23 cellular contexts compared by ENCODE assay signal in genomic region chr10:112848868-112849267, GRCh38.
DNase-seq lines count a peak whose midpoint lies in the region; ATAC-seq, FAIRE-seq and TF ChIP-seq lines count a peak whose summit lies in the region.
"Had no signal": no experiment of that assay in that cellular context is flagged by ENCODE, and none has a peak within 500 bp of the region (broad histone marks: within the 10 kb centered on the region; RNA-seq: fewer than 3 reads in every experiment).

No MANE protein-coding gene starts in this region.

- FAIRE-seq in HepG2 (lab: Jason Lieb, UNC): no peak
- FAIRE-seq: A549, GM12878, GM12892, GM18507 had no signal

- H3K9ac ChIP-seq in liver (ENCODE audit: low read depth in 1 of 2, low read length in 2 of 2) (no peak overlapping the region), HepG2 (ENCODE audit: insufficient read depth, low read depth, low read length) (no peak overlapping the region)
- H3K9ac ChIP-seq: BLaER1 treated with 17β-estradiol and CSF1 and Interleukin-3, amounts not matched to agents 10 nM and 100 nM had no signal

- H3K4me3 ChIP-seq in liver (ENCODE audit: low read depth in 1 of 3, low read length in 3 of 3): no peak overlapping the region
- no peak overlapping the region for H3K4me3 ChIP-seq in HepG2 (replicated peaks in 1 of 3; ENCODE audit: insufficient read depth in 1 of 3, low read depth in 2 of 3, low read length in 3 of 3)
- no peak overlapping the region for H3K4me3 ChIP-seq in right lobe of liver
- H3K4me3 ChIP-seq: A549; BLaER1 treated with 17β-estradiol and CSF1 and Interleukin-3, amounts not matched to agents 10 nM and 100 nM; GM12878 had no signal

- TF ChIP-seq CTCF in liver (IDR thresholded peaks at IDR 0.05; ENCODE audit: low read depth, low read length, missing input control) (no peak), HepG2 (CRISPR knock-in tag; IDR thresholded peaks at IDR 0.05) (no peak), right lobe of liver (IDR thresholded peaks at IDR 0.05) (no peak)

- no peak overlapping the region for H3K4me2 ChIP-seq in HepG2 (ENCODE audit: low read depth, low read length)
- H3K4me2 ChIP-seq: A549; BLaER1 treated with 17β-estradiol and CSF1 and Interleukin-3, amounts not matched to agents 10 nM and 100 nM had no signal

- WGBS in liver: 34% methylated on average over 1 of the region's 1 CpG
- 50% methylated on average over 1 of the region's 1 CpG for WGBS in HepG2 (ENCODE audit: low lambda C conversion rate)
- WGBS in right lobe of liver (ENCODE audit: insufficient coverage, low coverage, low lambda C conversion rate, missing lambda C conversion rate): 33% methylated on average over 1 of the region's 1 CpG

- no peaks in the 10 kb centered on the region for H3K36me3 ChIP-seq in liver (ENCODE audit: control insufficient read depth in 4 of 4, insufficient read depth in 3 of 4, low read depth in 1 of 4, low read length in 3 of 4)
- H3K36me3 ChIP-seq in HepG2 (replicated peaks in 1 of 2; ENCODE audit: control insufficient read depth in 1 of 2, insufficient read depth in 2 of 2, low read length in 2 of 2): no peaks in the 10 kb centered on the region
- H3K36me3 ChIP-seq in right lobe of liver: no peaks in the 10 kb centered on the region

- TF ChIP-seq POLR2A in HepG2 (IDR thresholded peaks at IDR 0.05; ENCODE audit: insufficient read depth in 1 of 2, low read depth in 2 of 2, low read length in 2 of 2): no peak
- TF ChIP-seq POLR2A in right lobe of liver (IDR thresholded peaks at IDR 0.05): no peak

- no peak overlapping the region for H3K27ac ChIP-seq in liver (ENCODE audit: low read depth in 1 of 2, low read length in 2 of 2)
- no peak overlapping the region for H3K27ac ChIP-seq in HepG2 (ENCODE audit: extremely low read length, insufficient read depth, low read length)
- no peak overlapping the region for H3K27ac ChIP-seq in right lobe of liver
- H3K27ac ChIP-seq: 22Rv1; A549; BLaER1 treated with 17β-estradiol and CSF1 and Interleukin-3, amounts not matched to agents 10 nM and 100 nM; C4-2B had no signal

- no peaks in the 10 kb centered on the region for H3K27me3 ChIP-seq in liver (ENCODE audit: control insufficient read depth in 4 of 4, insufficient read depth in 4 of 4, low read length in 3 of 4)
- no peaks in the 10 kb centered on the region for H3K27me3 ChIP-seq in HepG2 (ENCODE audit: control insufficient read depth in 1 of 2, insufficient read depth in 2 of 2, low read length in 2 of 2)
- H3K27me3 ChIP-seq in right lobe of liver: no peaks in the 10 kb centered on the region

- CTCF ChIA-PET in HepG2 (lab: Yijun Ruan, JAX; ENCODE audit: low intra/inter-chr PET ratio, low total read pairs): no interaction called here

- no TSS peak for BruUV-seq in HepG2 (replicated peaks; lab: Mats Ljungman, UMichigan)

- H3K9me3 ChIP-seq in liver (ENCODE audit: control insufficient read depth in 4 of 4, low read length in 3 of 4): no peaks in the 10 kb centered on the region
- H3K9me3 ChIP-seq in HepG2 (ENCODE audit: low read length): peaks cover 24% of the 10 kb centered on the region
- no peaks in the 10 kb centered on the region for H3K9me3 ChIP-seq in right lobe of liver

- no peak for TF ChIP-seq EP300 in HepG2 (IDR thresholded peaks at IDR 0.05; ENCODE audit: low read depth in 2 of 2, low read length in 2 of 2)
- TF ChIP-seq EP300 in HepG2 (CRISPR knock-in tag; IDR thresholded peaks at IDR 0.05; ENCODE audit: borderline replicate concordance): no peak

- H2AFZ ChIP-seq in HepG2 (ENCODE audit: low read length): no peak overlapping the region

- DNase-seq in HepG2 (ENCODE audit: low spot score) (no peak), right lobe of liver (no peak), COLO668 (lab: John Stamatoyannopoulos, UW; ENCODE audit: unreplicated experiment) (no peak), posterior vena cava (ENCODE audit: low spot score) (no peak)
- DNase-seq: AML-193; CD4-positive, alpha-beta T cell; CD8-positive, alpha-beta T cell; COR-L47; DMS 273 treated with DMSO at 0.1 percent for 48 hours; DMS153; DMS53; DMS79; DND-41; EL; GDM1 had no signal

- intact Hi-C loops in HepG2 (cut with micrococcal nuclease; ENCODE audit: unreplicated experiment): no loop called here
- intact Hi-C loops in right lobe of liver (cut with DNase I): loop anchor here in 1 of 2 donors (10.0 kb wide), 1 partner anchor 56 kb away; no protein-coding TSS in a partner anchor
- intact Hi-C loops in posterior vena cava (cut with DNase I): no loop called here

- ATAC-seq in HepG2: no peak
- peak; percentile 40 to 60 (median 46) for ATAC-seq in right lobe of liver
- ATAC-seq: A549; CD8-positive, alpha-beta T cell; GM12878 had no signal

- in situ Hi-C loops in HepG2 (cut with HindIII; ENCODE audit: extremely low pct_ligation_motif_present, low pct_unique_long_range_greater_than_20kb): no loop called here

- no peaks in the 10 kb centered on the region for H3K79me2 ChIP-seq in HepG2 (ENCODE audit: insufficient read depth, low read length)

- peak in 1 of 2 donors; percentile 32 for TF ChIP-seq RAD21 in liver (IDR thresholded peaks at IDR 0.05)
- TF ChIP-seq RAD21 in HepG2 (CRISPR knock-in tag; IDR thresholded peaks at IDR 0.05): no peak

- peaks cover 2 to 28% (median 20%) of the 10 kb centered on the region in 4 donors for H3K4me1 ChIP-seq in liver (ENCODE audit: control insufficient read depth in 4 of 4, insufficient read depth in 4 of 4, low read length in 3 of 4)
- peaks cover 5% of the 10 kb centered on the region for H3K4me1 ChIP-seq in HepG2 (ENCODE audit: insufficient read depth, low read length)
- peaks cover 0 to 30% (median 3%) of the 10 kb centered on the region in 4 donors for H3K4me1 ChIP-seq in right lobe of liver
- H3K4me1 ChIP-seq: A549 had no signal

- no peaks in the 10 kb centered on the region for H4K20me1 ChIP-seq in HepG2 (ENCODE audit: insufficient read depth, low read length)

- POLR2A ChIA-PET in HepG2 (lab: Yijun Ruan, JAX): no interaction called here

TF ChIP-seq in liver, 16 proteins besides CTCF, POLR2A, EP300 and RAD21:
- TF ChIP-seq ATF3 (IDR thresholded peaks at IDR 0.05) (no peak), RXRA (IDR thresholded peaks at IDR 0.05) (peak; percentile 19 to 22), NR2F2 (IDR thresholded peaks at IDR 0.05) (no peak), SP1 (IDR thresholded peaks at IDR 0.05) (no peak), GABPA (IDR thresholded peaks at IDR 0.05 in 1 of 2, conservative IDR thresholded peaks at IDR 0.05 in 1 of 2) (no peak), HNF4A (conservative IDR thresholded peaks at IDR 0.05) (peak in 1 of 2 donors; percentile 22)

TF ChIP-seq in HepG2, 621 proteins besides CTCF, POLR2A, EP300 and RAD21 (continues in another document):
- TF ChIP-seq NFIB (CRISPR knock-in tag; IDR thresholded peaks at IDR 0.05; ENCODE audit: borderline replicate concordance) (no peak), DNMT1 (CRISPR knock-in tag; IDR thresholded peaks at IDR 0.05) (no peak), ASH2L (IDR thresholded peaks at IDR 0.05; ENCODE audit: insufficient read length, low read depth, low read length) (no peak), ZBTB7A (CRISPR knock-in tag; IDR thresholded peaks at IDR 0.05) (no peak), ZNF484 (CRISPR knock-in tag; IDR thresholded peaks at IDR 0.05; ENCODE audit: borderline replicate concordance, low read depth) (no peak), TEAD3 (CRISPR knock-in tag; optimal IDR thresholded peaks at IDR 0.05; ENCODE audit: borderline replicate concordance) (no peak), ZNF816 (CRISPR knock-in tag; IDR thresholded peaks at IDR 0.05; ENCODE audit: borderline replicate concordance) (no peak), ZNF260 (CRISPR knock-in tag; IDR thresholded peaks at IDR 0.05; ENCODE audit: borderline replicate concordance, low read depth) (no peak), NFKBIZ (CRISPR knock-in tag; IDR thresholded peaks at IDR 0.05) (no peak), MAFK (conservative IDR thresholded peaks at IDR 0.05 in 1 of 2, IDR thresholded peaks at IDR 0.05 in 1 of 2; ENCODE audit: low read length in 2 of 2) (no peak), MEIS1 (CRISPR knock-in tag; IDR thresholded peaks at IDR 0.05; ENCODE audit: borderline replicate concordance) (no peak), REXO4 (CRISPR knock-in tag; IDR thresholded peaks at IDR 0.05; ENCODE audit: borderline replicate concordance) (no peak), PRPF4 (IDR thresholded peaks at IDR 0.05; ENCODE audit: low read depth, low read length, poor library complexity, severe bottlenecking) (no peak), ZNF883 (CRISPR knock-in tag; IDR thresholded peaks at IDR 0.05; ENCODE audit: not compliant biosample characterization) (no peak)
- TF ChIP-seq, protein P1, sequence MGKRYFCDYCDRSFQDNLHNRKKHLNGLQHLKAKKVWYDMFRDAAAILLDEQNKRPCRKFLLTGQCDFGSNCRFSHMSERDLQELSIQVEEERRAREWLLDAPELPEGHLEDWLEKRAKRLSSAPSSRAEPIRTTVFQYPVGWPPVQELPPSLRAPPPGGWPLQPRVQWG (CRISPR knock-in tag; IDR thresholded peaks at IDR 0.05; ENCODE audit: borderline replicate concordance, low read depth): no peak
- TF ChIP-seq, protein P2, sequence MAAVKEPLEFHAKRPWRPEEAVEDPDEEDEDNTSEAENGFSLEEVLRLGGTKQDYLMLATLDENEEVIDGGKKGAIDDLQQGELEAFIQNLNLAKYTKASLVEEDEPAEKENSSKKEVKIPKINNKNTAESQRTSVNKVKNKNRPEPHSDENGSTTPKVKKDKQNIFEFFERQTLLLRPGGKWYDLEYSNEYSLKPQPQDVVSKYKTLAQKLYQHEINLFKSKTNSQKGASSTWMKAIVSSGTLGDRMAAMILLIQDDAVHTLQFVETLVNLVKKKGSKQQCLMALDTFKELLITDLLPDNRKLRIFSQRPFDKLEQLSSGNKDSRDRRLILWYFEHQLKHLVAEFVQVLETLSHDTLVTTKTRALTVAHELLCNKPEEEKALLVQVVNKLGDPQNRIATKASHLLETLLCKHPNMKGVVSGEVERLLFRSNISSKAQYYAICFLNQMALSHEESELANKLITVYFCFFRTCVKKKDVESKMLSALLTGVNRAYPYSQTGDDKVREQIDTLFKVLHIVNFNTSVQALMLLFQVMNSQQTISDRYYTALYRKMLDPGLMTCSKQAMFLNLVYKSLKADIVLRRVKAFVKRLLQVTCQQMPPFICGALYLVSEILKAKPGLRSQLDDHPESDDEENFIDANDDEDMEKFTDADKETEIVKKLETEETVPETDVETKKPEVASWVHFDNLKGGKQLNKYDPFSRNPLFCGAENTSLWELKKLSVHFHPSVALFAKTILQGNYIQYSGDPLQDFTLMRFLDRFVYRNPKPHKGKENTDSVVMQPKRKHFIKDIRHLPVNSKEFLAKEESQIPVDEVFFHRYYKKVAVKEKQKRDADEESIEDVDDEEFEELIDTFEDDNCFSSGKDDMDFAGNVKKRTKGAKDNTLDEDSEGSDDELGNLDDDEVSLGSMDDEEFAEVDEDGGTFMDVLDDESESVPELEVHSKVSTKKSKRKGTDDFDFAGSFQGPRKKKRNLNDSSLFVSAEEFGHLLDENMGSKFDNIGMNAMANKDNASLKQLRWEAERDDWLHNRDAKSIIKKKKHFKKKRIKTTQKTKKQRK (IDR thresholded peaks at IDR 0.05; ENCODE audit: low read length): no peak
